10 cellular contexts compared by ENCODE assay signal in genomic region chr12:57135939-57136338, GRCh38. TPM values are rescaled to one million over a fixed set of nuclear protein-coding genes. Genes with fewer than 3 reads are reported as not detected.
DNase-seq lines count a peak whose midpoint lies in the region; TF ChIP-seq lines count a peak whose summit lies in the region.
"Had no signal": no experiment of that assay in that cellular context is flagged by ENCODE, and none has a peak within 500 bp of the region (broad histone marks: within the 10 kb centered on the region; RNA-seq: fewer than 3 reads in every experiment).

No MANE protein-coding gene starts in this region.

- TF ChIP-seq CTCF in fibroblast of the aortic adventitia (IDR thresholded peaks at IDR 0.05; ENCODE audit: insufficient read depth, low read length): no peak
- no peak for TF ChIP-seq CTCF in tibial nerve (IDR thresholded peaks at IDR 0.05)

- peaks cover 0 to 4% of the 10 kb centered on the region in 2 donors for H3K36me3 Mint-ChIP-seq in CD4-positive, alpha-beta memory T cell

- H3K27me3 ChIP-seq in muscle layer of duodenum (ENCODE audit: low read depth, low read length) (no peaks in the 10 kb centered on the region), tibial nerve (no peaks in the 10 kb centered on the region)
- no peaks in the 10 kb centered on the region for H3K27me3 ChIP-seq in CD4-positive, alpha-beta memory T cell (ENCODE audit: insufficient read depth, low read length)

- H3K27me3 Mint-ChIP-seq in CD4-positive, alpha-beta memory T cell: no peaks in the 10 kb centered on the region

- peaks cover 17% of the 10 kb centered on the region; the same call in 1 of the 2 replicates for H3K36me3 ChIP-seq in SK-N-MC (ENCODE audit: insufficient read depth, low read length)
- peaks cover 9 to 27% of the 10 kb centered on the region in 2 donors for H3K36me3 ChIP-seq in muscle layer of duodenum (ENCODE audit: control insufficient read depth in 1 of 2, insufficient read depth in 2 of 2, low read length in 2 of 2)
- peaks cover 0 to 32% (median 0%) of the 10 kb centered on the region in 3 donors for H3K36me3 ChIP-seq in tibial nerve
- no peaks in the 10 kb centered on the region for H3K36me3 ChIP-seq in CD4-positive, alpha-beta memory T cell (ENCODE audit: insufficient read depth, low read length)

- CTCF ChIA-PET in CD4-positive, alpha-beta memory T cell (lab: Charles Lee; ENCODE audit: partially characterized antibody): interaction anchor here (1.1 to 1.5 kb wide), 3 partner anchors 12 to 74 kb away, joined by 3 to 5 read pairs (median 4); no protein-coding TSS in a partner anchor

- intact Hi-C loops in CD4-positive, alpha-beta memory T cell (cut with micrococcal nuclease): no loop called here

- TF ChIP-seq EP300 in tibial nerve (IDR thresholded peaks at IDR 0.05): no peak

- H3K9me3 Mint-ChIP-seq in CD4-positive, alpha-beta memory T cell: no peaks in the 10 kb centered on the region

- peak overlapping the region; percentile 62 for H3K9ac ChIP-seq in SK-N-MC (ENCODE audit: insufficient read length)

- peaks cover 0 to 8% (median 2%) of the 10 kb centered on the region in 4 donors for H3K4me1 Mint-ChIP-seq in CD4-positive, alpha-beta memory T cell

- H3K27ac Mint-ChIP-seq in CD4-positive, alpha-beta memory T cell: no peak overlapping the region

- peak overlapping the region; percentile 92 for H3K27ac ChIP-seq in SK-N-MC
- H3K27ac ChIP-seq in muscle layer of duodenum (ENCODE audit: low read length): peak overlapping the region; percentile 67
- H3K27ac ChIP-seq in tibial nerve: peak overlapping the region; percentile 58 to 99 (median 89)
- H3K27ac ChIP-seq in CD4-positive, alpha-beta memory T cell (ENCODE audit: low read depth, low read length): no peak overlapping the region

- DNase-seq in SK-N-MC (ENCODE audit: low read depth, low spot score): no peak
- peak; percentile 93 for DNase-seq in fibroblast of the aortic adventitia (ENCODE audit: low read depth)
- DNase-seq in tibial nerve (ENCODE audit: low spot score in 2 of 2): no peak
- DNase-seq in EL: no peak
- no peak for DNase-seq in D341Med (ENCODE audit: low spot score)
- DNase-seq in CD4-positive, alpha-beta memory T cell: no peak
- no peak for DNase-seq in NK-92 (lab: John Stamatoyannopoulos, UW; ENCODE audit: unreplicated experiment)
- DNase-seq: KBM-7 had no signal

- no peak for TF ChIP-seq POLR2A in tibial nerve (IDR thresholded peaks at IDR 0.05)

- H3K4me3 ChIP-seq in SK-N-MC: peak overlapping the region; percentile 68
- H3K4me3 ChIP-seq in fibroblast of the aortic adventitia (ENCODE audit: low read depth, low read length): peak overlapping the region; percentile 59
- peak overlapping the region; percentile 21 to 36 for H3K4me3 ChIP-seq in muscle layer of duodenum (ENCODE audit: low read depth in 1 of 2, low read length in 2 of 2)
- H3K4me3 ChIP-seq in tibial nerve: peak overlapping the region in 2 of 4 donors; percentile 12 to 30
- no peak overlapping the region for H3K4me3 ChIP-seq in CD4-positive, alpha-beta memory T cell (ENCODE audit: low read length in 2 of 2)

- 11 to 31% methylated on average over 10 to 12 of the region's 12 CpGs for WGBS in tibial nerve, 2 donors

- no peak overlapping the region for H3K4me3 Mint-ChIP-seq in CD4-positive, alpha-beta memory T cell

- POLR2A ChIA-PET in CD4-positive, alpha-beta memory T cell (lab: Charles Lee; ENCODE audit: partially characterized antibody): no interaction called here

- no peaks in the 10 kb centered on the region for H3K9me3 ChIP-seq in SK-N-MC (ENCODE audit: low read depth, low read length)
- H3K9me3 ChIP-seq in muscle layer of duodenum (ENCODE audit: control insufficient read depth in 1 of 2, low read length in 2 of 2): no peaks in the 10 kb centered on the region
- H3K9me3 ChIP-seq in tibial nerve: no peaks in the 10 kb centered on the region
- H3K9me3 ChIP-seq in CD4-positive, alpha-beta memory T cell (ENCODE audit: control insufficient read depth in 1 of 2, low read length in 2 of 2): no peaks in the 10 kb centered on the region

- H3K4me1 ChIP-seq in muscle layer of duodenum (ENCODE audit: control insufficient read depth in 1 of 2, insufficient read depth in 2 of 2, low read length in 2 of 2): peaks cover 31 to 56% of the 10 kb centered on the region in 2 donors
- peaks cover 0 to 100% (median 70%) of the 10 kb centered on the region in 4 donors for H3K4me1 ChIP-seq in tibial nerve
- no peaks in the 10 kb centered on the region for H3K4me1 ChIP-seq in CD4-positive, alpha-beta memory T cell (ENCODE audit: insufficient read depth, low read length)

RNA-seq across cellular contexts. Expression of gene LRP1, which starts 7.7 kb away (rescaled TPM):
- 381 and 541 TPM in 2 replicates for total RNA-seq in fibroblast of the aortic adventitia (ENCODE audit: low replicate concordance)
- 100 to 1,000 TPM; 410 to 653 (median 527) TPM for total RNA-seq in tibial nerve
- 10 to 100 TPM in 1 of 2 experiments, 1 to 10 TPM in 1; 9.7 to 11.6 TPM for total RNA-seq in CD4-positive, alpha-beta memory T cell
- polyA plus RNA-seq in CD4-positive, alpha-beta memory T cell: under 1 TPM in 1 of 2 donors, not detected in 1; 0.38 TPM

RNA-seq across cellular contexts. Expression of gene LRP1-AS, which starts 11.5 kb away (rescaled TPM):
- total RNA-seq in fibroblast of the aortic adventitia (ENCODE audit: low replicate concordance) (not detected in 2 replicates), tibial nerve (not detected)
- not detected for total RNA-seq in CD4-positive, alpha-beta memory T cell
- not detected for polyA plus RNA-seq in CD4-positive, alpha-beta memory T cell
- total RNA-seq: RPMI7951 had no signal

RNA-seq across cellular contexts. Expression of gene STAT6, which starts 24.8 kb away (rescaled TPM):
- total RNA-seq in fibroblast of the aortic adventitia (ENCODE audit: low replicate concordance) (89.0 and 102 TPM in 2 replicates), tibial nerve (100 to 1,000 TPM; 140 to 247 (median 183) TPM)
- total RNA-seq in CD4-positive, alpha-beta memory T cell: 100 to 1,000 TPM; 399 to 424 TPM
- polyA plus RNA-seq in CD4-positive, alpha-beta memory T cell: 10 to 100 TPM; 78.4 to 91.7 TPM

RNA-seq across cellular contexts. Expression of gene NAB2, which starts 47.0 kb away (rescaled TPM):
- total RNA-seq in fibroblast of the aortic adventitia (ENCODE audit: low replicate concordance) (41.8 and 54.2 TPM in 2 replicates), tibial nerve (10 to 100 TPM; 29.3 to 42.2 (median 38.6) TPM)
- total RNA-seq in CD4-positive, alpha-beta memory T cell: 10 to 100 TPM; 17.5 to 19.5 TPM
- 1 to 10 TPM in 1 of 2 donors, under 1 TPM in 1; 0.41 to 1.8 TPM for polyA plus RNA-seq in CD4-positive, alpha-beta memory T cell

RNA-seq across cellular contexts. Expression of gene NEMP1, which starts 57.3 kb away (rescaled TPM):
- 4.7 and 25.0 TPM in 2 replicates for total RNA-seq in fibroblast of the aortic adventitia (ENCODE audit: low replicate concordance)
- 10 to 100 TPM in 1 of 4 donors, 1 to 10 TPM in 3; 4.8 to 10.2 (median 6.6) TPM for total RNA-seq in tibial nerve
- 10 to 100 TPM; 27.2 TPM for total RNA-seq in CD4-positive, alpha-beta memory T cell
- polyA plus RNA-seq in CD4-positive, alpha-beta memory T cell: 1 to 10 TPM; 4.6 to 6.5 TPM

Comparison
In these comparisons a context has a peak if more than half of its experiments do, and no peak if none do; other contexts are left out.
1. H3K4me3 ChIP-seq: peak in SK-N-MC (single experiment), fibroblast of the aortic adventitia (single experiment) and muscle layer of duodenum (2 of 2); none in CD4-positive, alpha-beta memory T cell (0 of 2).
2. RNA of gene LRP1, which starts 7.7 kb away (total RNA-seq): 410 to 653 TPM in tibial nerve and 381 to 541 TPM in fibroblast of the aortic adventitia; 9.7 to 11.6 TPM in CD4-positive, alpha-beta memory T cell; every median in the first group is over 10 times any median in the second.